Comparison of ENCODE assay signal across 15 cellular contexts in genomic region chr19:37329686-37330085, GRCh38. TPM values are rescaled to one million over a fixed set of nuclear protein-coding genes. Genes with fewer than 3 reads are reported as not detected.
DNase-seq lines count a peak whose midpoint lies in the region; ATAC-seq, FAIRE-seq and TF ChIP-seq lines count a peak whose summit lies in the region.
"Had no signal": no experiment of that assay in that cellular context is flagged by ENCODE, and none has a peak within 500 bp of the region (broad histone marks: within the 10 kb centered on the region; RNA-seq: fewer than 3 reads in every experiment).

No MANE protein-coding gene starts in this region.

- H3K27ac ChIP-seq in GM12878 (ENCODE audit: control insufficient read depth, insufficient read depth) (no peak overlapping the region), neural cell (ENCODE audit: low read length) (no peak overlapping the region)
- H3K27ac ChIP-seq in CD4-positive, alpha-beta T cell (ENCODE audit: low read depth, low read length), result no peak overlapping the region
- H3K27ac ChIP-seq: coronary artery, thyroid gland had no signal

- H3K4me1 Mint-ChIP-seq in CD4-positive, alpha-beta T cell (ENCODE audit: low read depth), result peaks cover 15% of the 10 kb centered on the region
- peaks cover 3% of the 10 kb centered on the region for H3K4me1 Mint-ChIP-seq in activated T-helper 2 cell treated with anti-CD3 and anti-CD28 coated beads, Interferon-gamma antibody, Interleukin-2, Interleukin-4, amounts not matched to agents 10 μg/mL and 5 μg/mL and 100 μg/mL, durations not matched to agents 14 hours and 24 hours and 36 hours (ENCODE audit: low read depth)

- BruUV-seq in GM12878 (replicated peaks; lab: Mats Ljungman, UMichigan), result no TSS peak

- H3K9me3 ChIP-seq in GM12878 (replicated peaks; ENCODE audit: control insufficient read depth, insufficient read depth, low read length) (no peaks in the 10 kb centered on the region; the same call in 1 of the 3 replicates), neural cell (ENCODE audit: low read length) (no peaks in the 10 kb centered on the region)
- H3K9me3 ChIP-seq in CD4-positive, alpha-beta T cell (ENCODE audit: control insufficient read depth, low read length), result no peaks in the 10 kb centered on the region
- H3K9me3 ChIP-seq: thyroid gland had no signal

- in situ Hi-C loops in GM12878 (cut with MboI), result no loop called here

- H3K27me3 ChIP-seq in GM12878 (replicated peaks in 1 of 2; ENCODE audit: control insufficient read depth in 2 of 2, insufficient read depth in 2 of 2, low read length in 1 of 2), result no peaks in the 10 kb centered on the region
- no peaks in the 10 kb centered on the region for H3K27me3 ChIP-seq in neural cell (ENCODE audit: insufficient read depth, low read depth, low read length)
- no peaks in the 10 kb centered on the region for H3K27me3 ChIP-seq in CD4-positive, alpha-beta T cell (ENCODE audit: control insufficient read depth, insufficient read depth, low read length)
- H3K27me3 ChIP-seq: thyroid gland had no signal

- RAD21 ChIA-PET in GM12878 (lab: Charles Lee; ENCODE audit: unreplicated experiment), result no interaction called here

- H3K4me3 Mint-ChIP-seq in CD4-positive, alpha-beta T cell, result no peak overlapping the region
- no peak overlapping the region for H3K4me3 Mint-ChIP-seq in activated T-helper 2 cell treated with anti-CD3 and anti-CD28 coated beads, Interferon-gamma antibody, Interleukin-2, Interleukin-4, amounts not matched to agents 10 μg/mL and 5 μg/mL and 100 μg/mL, durations not matched to agents 14 hours and 24 hours and 36 hours (ENCODE audit: low read depth)
- H3K4me3 Mint-ChIP-seq: memory B cell had no signal

- POLR2A ChIA-PET in GM12878 (lab: Charles Lee), result no interaction called here
- POLR2A ChIA-PET in CD4-positive, alpha-beta T cell (lab: Charles Lee), result no interaction called here

- no peak overlapping the region for H3K27ac Mint-ChIP-seq in CD4-positive, alpha-beta T cell
- no peak overlapping the region for H3K27ac Mint-ChIP-seq in activated T-helper 2 cell treated with anti-CD3 and anti-CD28 coated beads, Interferon-gamma antibody, Interleukin-2, Interleukin-4, amounts not matched to agents 10 μg/mL and 5 μg/mL and 100 μg/mL, durations not matched to agents 14 hours and 24 hours and 36 hours

- ATAC-seq in GM12878, result no peak
- ATAC-seq in CD4-positive, alpha-beta T cell (ENCODE audit: poor library complexity), result no peak

- peak; percentile 43 for DNase-seq in DMS 273 (lab: John Stamatoyannopoulos, UW; ENCODE audit: unreplicated experiment)
- DNase-seq in DMS 273 treated with DMSO at 0.1 percent for 48 hours (lab: John Stamatoyannopoulos, UW), result no peak
- DNase-seq in LNCaP clone FGC (ENCODE audit: low read depth), result no peak
- DNase-seq in GM12878 (ENCODE audit: low read depth, low spot score), result no peak
- no peak for DNase-seq in T1000 (lab: John Stamatoyannopoulos, UW)
- no peak for DNase-seq in CD4-positive, alpha-beta T cell
- DNase-seq in activated T-helper 2 cell treated with anti-CD3 and anti-CD28 coated beads, Interferon-gamma antibody, Interleukin-2, Interleukin-4, amounts not matched to agents 10 μg/mL and 5 μg/mL and 100 μg/mL, durations not matched to agents 14 hours and 24 hours and 36 hours (ENCODE audit: low spot score), result no peak
- DNase-seq: activated effector memory CD4-positive, alpha-beta T cell treated with anti-CD3 and anti-CD28 coated beads, Interleukin-2, amount 50 U/mL, for 16 hours; GDM1; NCI-H1048; RPMI8226; thyroid gland had no signal

- FAIRE-seq in GM12878 (lab: Jason Lieb, UNC), result no peak

- TF ChIP-seq POLR2A in GM12878 (IDR thresholded peaks at IDR 0.05; ENCODE audit: low read depth, low read length), result no peak

- H3K27me3 Mint-ChIP-seq in CD4-positive, alpha-beta T cell, result no peaks in the 10 kb centered on the region
- no peaks in the 10 kb centered on the region for H3K27me3 Mint-ChIP-seq in activated T-helper 2 cell treated with anti-CD3 and anti-CD28 coated beads, Interferon-gamma antibody, Interleukin-2, Interleukin-4, amounts not matched to agents 10 μg/mL and 5 μg/mL and 100 μg/mL, durations not matched to agents 14 hours and 24 hours and 36 hours (ENCODE audit: low read depth)
- H3K27me3 Mint-ChIP-seq: memory B cell had no signal

- H3K4me1 ChIP-seq in GM12878 (ENCODE audit: control insufficient read depth, insufficient read depth, low read length), result no peaks in the 10 kb centered on the region

- CTCF ChIA-PET in GM12878 (lab: Yijun Ruan, JAX), result no interaction called here
- CTCF ChIA-PET in CD4-positive, alpha-beta T cell (lab: Charles Lee), result no interaction called here

- H3K36me3 ChIP-seq in GM12878 (ENCODE audit: control insufficient read depth in 2 of 2, insufficient read depth in 2 of 2, low read length in 1 of 2) (peaks cover 3 to 4% of the 10 kb centered on the region in 2 experiments; a peak in 3 of 4 replicates), neural cell (ENCODE audit: insufficient read depth, low read length) (peaks cover 7% of the 10 kb centered on the region)

- H3K36me3 Mint-ChIP-seq in CD4-positive, alpha-beta T cell (ENCODE audit: low read depth), result peaks cover 71% of the 10 kb centered on the region
- H3K36me3 Mint-ChIP-seq in activated T-helper 2 cell treated with anti-CD3 and anti-CD28 coated beads, Interferon-gamma antibody, Interleukin-2, Interleukin-4, amounts not matched to agents 10 μg/mL and 5 μg/mL and 100 μg/mL, durations not matched to agents 14 hours and 24 hours and 36 hours (ENCODE audit: low read depth), result peaks cover 83% of the 10 kb centered on the region

- intact Hi-C loops in GM12878 (cut with micrococcal nuclease; ENCODE audit: unreplicated experiment), result loop anchor here (5.0 to 10.0 kb wide), 2 partner anchors 115 to 138 kb away; partner anchors contain the start of genes ZNF383, ZNF569, ZNF570 and ZNF585B
- intact Hi-C loops in CD4-positive, alpha-beta T cell (cut with DNase I, micrococcal nuclease), result loop anchor here in 1 of 2 experiments (10.0 kb wide), 2 partner anchors 575 to 645 kb away; partner anchors contain the start of genes SIPA1L3, WDR87 and ZNF567
- intact Hi-C loops in activated T-helper 2 cell treated with anti-CD3 and anti-CD28 coated beads, Interferon-gamma antibody, Interleukin-2, Interleukin-4, amounts not matched to agents 10 μg/mL and 5 μg/mL and 100 μg/mL, durations not matched to agents 14 hours and 24 hours and 36 hours (cut with micrococcal nuclease), result no loop called here

- no peaks in the 10 kb centered on the region for H3K9me3 Mint-ChIP-seq in CD4-positive, alpha-beta T cell
- H3K9me3 Mint-ChIP-seq in activated T-helper 2 cell treated with anti-CD3 and anti-CD28 coated beads, Interferon-gamma antibody, Interleukin-2, Interleukin-4, amounts not matched to agents 10 μg/mL and 5 μg/mL and 100 μg/mL, durations not matched to agents 14 hours and 24 hours and 36 hours, result peaks cover 48% of the 10 kb centered on the region

- H3K4me3 ChIP-seq in LNCaP clone FGC (ENCODE audit: low read depth, low read length) (no peak overlapping the region), GM12878 (no peak overlapping the region), neural cell (ENCODE audit: low read length) (no peak overlapping the region)
- H3K4me3 ChIP-seq: coronary artery, thyroid gland had no signal

- no peak overlapping the region for H3K4me2 ChIP-seq in GM12878 (ENCODE audit: control insufficient read depth, insufficient read depth)
- no peak overlapping the region for H3K4me2 ChIP-seq in neural cell (ENCODE audit: low read length)

- SMC1A ChIA-PET in GM12878 (lab: Charles Lee; ENCODE audit: uncharacterized antibody, unreplicated experiment), result no interaction called here

- WGBS in GM12878 (ENCODE audit: insufficient coverage, insufficient replicate concordance, low lambda C conversion rate, missing lambda C conversion rate), result 100% methylated on average over 1 of the region's 1 CpG

- no peak overlapping the region for H2AFZ ChIP-seq in GM12878 (ENCODE audit: control insufficient read depth, low read depth, low read length)
- H2AFZ ChIP-seq in neural cell (ENCODE audit: low read depth, low read length), result no peak overlapping the region

- H4K20me1 ChIP-seq in GM12878 (ENCODE audit: control insufficient read depth, insufficient read depth), result no peaks in the 10 kb centered on the region
- no peaks in the 10 kb centered on the region for H4K20me1 ChIP-seq in neural cell (ENCODE audit: insufficient read depth)

- H3K79me2 ChIP-seq in GM12878 (ENCODE audit: control insufficient read depth, insufficient read depth, low read length) (peaks cover under 1% of the 10 kb centered on the region), neural cell (replicated peaks; ENCODE audit: insufficient read depth, low read length) (peaks cover 1% of the 10 kb centered on the region)

- H3K9me2 ChIP-seq in neural cell (ENCODE audit: insufficient read depth, low read length), result no peaks in the 10 kb centered on the region

- no peaks in the 10 kb centered on the region for H3F3A ChIP-seq in neural cell (ENCODE audit: insufficient read depth, low read length, poor library complexity, severe bottlenecking)

- TF ChIP-seq EP300 in GM12878 (IDR thresholded peaks at IDR 0.05; ENCODE audit: borderline replicate concordance in 1 of 2, control insufficient read depth in 1 of 2, low read depth in 2 of 2, low read length in 2 of 2) (no peak), neural cell (conservative IDR thresholded peaks at IDR 0.05; ENCODE audit: poor library complexity, severe bottlenecking) (no peak)

- H3K9ac ChIP-seq in GM12878 (ENCODE audit: control insufficient read depth, insufficient read depth, low read length) (no peak overlapping the region), neural cell (ENCODE audit: low read length) (no peak overlapping the region)

- TF ChIP-seq RAD21 in GM12878 (IDR thresholded peaks at IDR 0.05; ENCODE audit: insufficient read depth, low read depth, low read length) (peak; percentile 20; the same call in 1 of the 2 replicates), neural cell (conservative IDR thresholded peaks at IDR 0.05) (no peak)

- TF ChIP-seq CTCF in LNCaP clone FGC (IDR thresholded peaks at IDR 0.05; ENCODE audit: control insufficient read depth, extremely low read depth, insufficient read depth) (peak; percentile 57), GM12878 (IDR thresholded peaks at IDR 0.05 in 2 of 3, conservative IDR thresholded peaks at IDR 0.05 in 1 of 3; ENCODE audit: control insufficient read depth in 2 of 3, extremely low read depth in 1 of 3, insufficient read depth in 1 of 3, low read depth in 3 of 3, low read length in 3 of 3) (peak in 1 of 3 experiments; percentile 22; a peak in 1 of 6 replicates), neural cell (IDR thresholded peaks at IDR 0.05; ENCODE audit: poor library complexity, severe bottlenecking) (peak; percentile 22)
- no peak for TF ChIP-seq CTCF in CD4-positive, alpha-beta T cell (IDR thresholded peaks at IDR 0.05)

RNA-seq across cellular contexts. Expression of gene ZNF527, which starts 41.2 kb away (rescaled TPM):
- 26.2 and 28.3 TPM in 2 replicates for total RNA-seq in GM12878 (2013; cell fraction: nucleolus; rRNA removed)
- total RNA-seq in GM12878 (2014; rRNA removed) (3.7 and 5.3 TPM in 2 replicates), GM12878 (2014; rRNA removed; fragmentation: Illumina TruSeq; extraction: Trizol) (4.9 and 5.5 TPM in 2 replicates), GM12878 (2021) (3.6 and 3.9 TPM in 2 replicates)
- 1.9 TPM for polyA plus RNA-seq in GM12878 (2011; ENCODE audit: low read depth)
- polyA plus RNA-seq in GM12878 (2011; rRNA removed) (5.0 and 8.3 TPM in 2 replicates), GM12878 (2014; fragmentation: Illumina TruSeq; extraction: Trizol) (5.6 and 6.4 TPM in 2 replicates), GM12878 (2014; fragmentation: Nextera tagmentation; extraction: Ambion mirVana) (1 to 10 TPM; 2.0 to 2.2 TPM), GM12878 (2014; rRNA removed) (3.1 and 4.2 TPM in 2 replicates), GM12878 (2016; fragmentation: Nextera tagmentation; extraction: Ambion mirVana) (1 to 10 TPM; 2.7 to 2.9 TPM), neural cell (13.6 and 18.6 TPM in 2 replicates)
- polyA plus RNA-seq in GM12878 (2011; cell fraction: cytosol; rRNA removed), result 3.4 and 3.6 TPM in 2 replicates
- polyA plus RNA-seq in GM12878 (2011; cell fraction: nucleus; rRNA removed), result 3.3 and 3.5 TPM in 2 replicates
- 2.3 and 3.1 TPM in 2 replicates for polyA plus RNA-seq in GM12878 (2012)
- polyA minus RNA-seq in GM12878 (2011; rRNA and poly(A)+ RNA removed), result 4.7 and 4.9 TPM in 2 replicates
- 3.3 and 5.1 TPM in 2 replicates for polyA minus RNA-seq in GM12878 (2011; cell fraction: cytosol; rRNA and poly(A)+ RNA removed)
- 4.1 and 6.9 TPM in 2 replicates for polyA minus RNA-seq in GM12878 (2011; cell fraction: nucleus; rRNA and poly(A)+ RNA removed)
- 31.9 and 36.5 TPM in 2 replicates for polyA minus RNA-seq in neural cell
- total RNA-seq in CD4-positive, alpha-beta T cell, result 1 to 10 TPM; 7.8 to 8.4 TPM
- 3.2 TPM in 2 replicates for total RNA-seq in activated T-helper 2 cell treated with anti-CD3 and anti-CD28 coated beads, Interferon-gamma antibody, Interleukin-2, Interleukin-4, amounts not matched to agents 10 μg/mL and 5 μg/mL and 100 μg/mL, durations not matched to agents 14 hours and 24 hours and 36 hours
